Comparison of ENCODE assay signal across 8 cellular contexts in genomic region chr12:104219908-104220404, GRCh38. TPM values are rescaled to one million over a fixed set of nuclear protein-coding genes. Genes with fewer than 3 reads are reported as not detected.
A peak's percentile ranks its signal among the peaks of the same experiment; 100 is the strongest.
DNase-seq lines count a peak whose midpoint lies in the region; ATAC-seq and TF ChIP-seq lines count a peak whose summit lies in the region.

No MANE protein-coding gene starts in this region.

- H3K9me3 ChIP-seq in duodenal mucosa (ENCODE audit: control insufficient read depth in 1 of 2, low read length in 2 of 2), result no peaks in the 10 kb centered on the region
- H3K9me3 ChIP-seq in osteoblast (ENCODE audit: low read depth, low read length), result no peaks in the 10 kb centered on the region
- no peaks in the 10 kb centered on the region for H3K9me3 ChIP-seq in upper lobe of left lung

- H3K27me3 ChIP-seq in duodenal mucosa (ENCODE audit: control insufficient read depth in 1 of 2, insufficient read depth in 2 of 2, low read length in 2 of 2), result no peaks in the 10 kb centered on the region
- no peaks in the 10 kb centered on the region for H3K27me3 ChIP-seq in osteoblast (ENCODE audit: insufficient read depth, low read length)
- H3K27me3 ChIP-seq in upper lobe of left lung, result no peaks in the 10 kb centered on the region

- no peak overlapping the region for H3K9ac ChIP-seq in duodenal mucosa (ENCODE audit: low read depth in 1 of 2, low read length in 2 of 2)

- 12 to 20% methylated on average over 4 of the region's 4 CpGs for WGBS in upper lobe of left lung, 2 donors

- H3K27me3 Mint-ChIP-seq in activated CD4-positive, alpha-beta T cell treated with anti-CD3 and anti-CD28 coated beads, Interleukin-2, amount 10 ng/mL, durations not matched to agents 24 days and 14 days, result peaks cover 10% of the 10 kb centered on the region

- TF ChIP-seq CTCF in osteoblast (IDR thresholded peaks at IDR 0.05; ENCODE audit: extremely low read depth, low read depth, low read length) (no peak), upper lobe of left lung (IDR thresholded peaks at IDR 0.05) (no peak)

- H3K9me3 Mint-ChIP-seq in activated CD4-positive, alpha-beta T cell treated with anti-CD3 and anti-CD28 coated beads, Interleukin-2, amount 10 ng/mL, durations not matched to agents 24 days and 14 days, result peaks cover 3% of the 10 kb centered on the region

- H3K4me3 ChIP-seq in duodenal mucosa (ENCODE audit: low read depth in 1 of 2, low read length in 2 of 2) (peak overlapping the region; percentile 25 to 37), osteoblast (ENCODE audit: insufficient read depth, low read length) (peak overlapping the region; percentile 12), upper lobe of left lung (no peak overlapping the region)

- no peak for TF ChIP-seq POLR2A in upper lobe of left lung (IDR thresholded peaks at IDR 0.05)

- H3K4me2 ChIP-seq in osteoblast (ENCODE audit: insufficient read depth, low read length), result peak overlapping the region; percentile 67

- peaks cover 38% of the 10 kb centered on the region for H3K4me1 Mint-ChIP-seq in activated CD4-positive, alpha-beta T cell treated with anti-CD3 and anti-CD28 coated beads, Interleukin-2, amount 10 ng/mL, durations not matched to agents 24 days and 14 days

- peaks cover 2% of the 10 kb centered on the region for H3K79me2 ChIP-seq in osteoblast (ENCODE audit: insufficient read depth, low read length)

- intact Hi-C loops in activated CD4-positive, alpha-beta T cell treated with anti-CD3 and anti-CD28 coated beads, Interleukin-2, amount 10 ng/mL, durations not matched to agents 24 days and 14 days (cut with micrococcal nuclease), result loop anchor here (1.0 to 5.0 kb wide), 2 partner anchors 67 to 83 kb away; partner anchors contain the start of gene NFYB

- H3K27ac ChIP-seq in duodenal mucosa (ENCODE audit: low read depth, low read length) (peak overlapping the region; percentile 53), osteoblast (ENCODE audit: low read depth, low read length) (peak overlapping the region; percentile 92), upper lobe of left lung (peak overlapping the region; percentile 61 to 86 (median 84))

- H3K36me3 ChIP-seq in duodenal mucosa (ENCODE audit: control insufficient read depth in 1 of 2, insufficient read depth in 2 of 2, low read length in 2 of 2), result no peaks in the 10 kb centered on the region
- H3K36me3 ChIP-seq in osteoblast (ENCODE audit: insufficient read depth, low read length), result no peaks in the 10 kb centered on the region
- no peaks in the 10 kb centered on the region for H3K36me3 ChIP-seq in upper lobe of left lung

- peak overlapping the region; percentile 58 for H3K4me3 Mint-ChIP-seq in activated CD4-positive, alpha-beta T cell treated with anti-CD3 and anti-CD28 coated beads, Interleukin-2, amount 10 ng/mL, durations not matched to agents 24 days and 14 days

- H2AFZ ChIP-seq in osteoblast (ENCODE audit: low read length), result no peak overlapping the region

- ATAC-seq in upper lobe of left lung (ENCODE audit: low FRiP score in 2 of 2) (peak; percentile 28 to 58), GM19035 (IDR thresholded peaks at IDR 0.05; ENCODE audit: unreplicated experiment) (no peak), GM21367 (IDR thresholded peaks at IDR 0.05; ENCODE audit: unreplicated experiment) (no peak)

- H3K36me3 Mint-ChIP-seq in activated CD4-positive, alpha-beta T cell treated with anti-CD3 and anti-CD28 coated beads, Interleukin-2, amount 10 ng/mL, durations not matched to agents 24 days and 14 days (ENCODE audit: low read depth), result peaks cover 2% of the 10 kb centered on the region

- H3K27ac Mint-ChIP-seq in activated CD4-positive, alpha-beta T cell treated with anti-CD3 and anti-CD28 coated beads, Interleukin-2, amount 10 ng/mL, durations not matched to agents 24 days and 14 days, result peak overlapping the region; percentile 31

- H3K4me1 ChIP-seq in duodenal mucosa (ENCODE audit: control insufficient read depth in 1 of 2, insufficient read depth in 2 of 2, low read length in 2 of 2) (peaks cover 16 to 23% of the 10 kb centered on the region in 2 donors), osteoblast (ENCODE audit: insufficient read depth, low read length) (peaks cover 17% of the 10 kb centered on the region), upper lobe of left lung (peaks cover 22 to 41% (median 34%) of the 10 kb centered on the region in 4 donors)

- DNase-seq in DMS 273 treated with DMSO at 0.1 percent for 48 hours (lab: John Stamatoyannopoulos, UW), result peak; percentile 32
- DNase-seq in NCI-H2081 treated with DMSO at 0.1 percent for 48 hours (lab: John Stamatoyannopoulos, UW), result peak; percentile 76
- DNase-seq in activated CD4-positive, alpha-beta T cell treated with anti-CD3 and anti-CD28 coated beads, Interleukin-2, amount 10 ng/mL, durations not matched to agents 24 days and 14 days, result peak; percentile 88
- peak; percentile 82 for DNase-seq in osteoblast (ENCODE audit: insufficient read length, low spot score, missing footprints)
- DNase-seq in upper lobe of left lung, result peak in 1 of 2 donors; percentile 42

- no peaks in the 10 kb centered on the region for H4K20me1 ChIP-seq in osteoblast (ENCODE audit: insufficient read depth, low read length)

- peak in 2 of 4 donors; percentile 42 to 65 for TF ChIP-seq EP300 in upper lobe of left lung (IDR thresholded peaks at IDR 0.05)

RNA-seq across cellular contexts. Expression of gene TXNRD1, which starts 4.4 kb away (rescaled TPM):
- 99.6 and 99.7 TPM in 2 replicates for total RNA-seq in activated CD4-positive, alpha-beta T cell treated with anti-CD3 and anti-CD28 coated beads, Interleukin-2, amount 10 ng/mL, durations not matched to agents 24 days and 14 days
- total RNA-seq in osteoblast (323 and 502 TPM in 2 replicates), upper lobe of left lung (100 to 1,000 TPM; 124 to 381 (median 162) TPM)

Comparison
In these comparisons a context has a peak if more than half of its experiments do, and no peak if none do; other contexts are left out.
1. H3K4me3 ChIP-seq: peak in duodenal mucosa (2 of 2) and osteoblast (single experiment); none in upper lobe of left lung (0 of 4).
2. ATAC-seq: peak in upper lobe of left lung (2 of 2); none in GM19035 (single experiment) and GM21367 (single experiment).
3. Peak in every context shown above with its lines, with median percentiles within 50 percentile points of each other: H3K27ac ChIP-seq.